ENCODE assay signal across 1 cellular context in genomic region chr1:70084314-70084915, GRCh38.
A peak's percentile ranks its signal among the peaks of the same experiment; 100 is the strongest.
TF ChIP-seq lines count a peak whose summit lies in the region.

No MANE protein-coding gene starts in this region.

TF ChIP-seq in HepG2, 621 proteins besides CTCF, POLR2A, EP300 and RAD21 (continued from another document):
- TF ChIP-seq DZIP1 (CRISPR knock-in tag; IDR thresholded peaks at IDR 0.05), result no peak
- TF ChIP-seq POGZ (CRISPR knock-in tag; IDR thresholded peaks at IDR 0.05), result no peak
- TF ChIP-seq HOXA5 (CRISPR knock-in tag; IDR thresholded peaks at IDR 0.05), result no peak
- peak; percentile 47; the same call in 1 of the 2 replicates for TF ChIP-seq MAFF (IDR thresholded peaks at IDR 0.05; ENCODE audit: low read depth, low read length)
- TF ChIP-seq, protein P1, sequence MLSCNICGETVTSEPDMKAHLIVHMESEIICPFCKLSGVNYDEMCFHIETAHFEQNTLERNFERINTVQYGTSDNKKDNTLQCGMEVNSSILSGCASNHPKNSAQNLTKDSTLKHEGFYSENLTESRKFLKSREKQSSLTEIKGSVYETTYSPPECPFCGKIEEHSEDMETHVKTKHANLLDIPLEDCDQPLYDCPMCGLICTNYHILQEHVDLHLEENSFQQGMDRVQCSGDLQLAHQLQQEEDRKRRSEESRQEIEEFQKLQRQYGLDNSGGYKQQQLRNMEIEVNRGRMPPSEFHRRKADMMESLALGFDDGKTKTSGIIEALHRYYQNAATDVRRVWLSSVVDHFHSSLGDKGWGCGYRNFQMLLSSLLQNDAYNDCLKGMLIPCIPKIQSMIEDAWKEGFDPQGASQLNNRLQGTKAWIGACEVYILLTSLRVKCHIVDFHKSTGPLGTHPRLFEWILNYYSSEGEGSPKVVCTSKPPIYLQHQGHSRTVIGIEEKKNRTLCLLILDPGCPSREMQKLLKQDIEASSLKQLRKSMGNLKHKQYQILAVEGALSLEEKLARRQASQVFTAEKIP (CRISPR knock-in tag; IDR thresholded peaks at IDR 0.05; ENCODE audit: borderline replicate concordance), result no peak
- TF ChIP-seq SNAI1 (CRISPR knock-in tag; IDR thresholded peaks at IDR 0.05; ENCODE audit: borderline replicate concordance), result no peak
- TF ChIP-seq ZFP91 (CRISPR knock-in tag; IDR thresholded peaks at IDR 0.05; ENCODE audit: borderline replicate concordance), result no peak
- peak; percentile 66; the same call in 1 of the 2 replicates for TF ChIP-seq NFE2L2 (IDR thresholded peaks at IDR 0.05; ENCODE audit: low read length)
